Comparison of ENCODE assay signal across 24 cellular contexts in genomic region chr9:129184743-129185142, GRCh38. TPM values are rescaled to one million over a fixed set of nuclear protein-coding genes. Genes with fewer than 3 reads are reported as not detected.
DNase-seq lines count a peak whose midpoint lies in the region; ATAC-seq and TF ChIP-seq lines count a peak whose summit lies in the region.
"Had no signal": no experiment of that assay in that cellular context is flagged by ENCODE, and none has a peak within 500 bp of the region (broad histone marks: within the 10 kb centered on the region; RNA-seq: fewer than 3 reads in every experiment).

No MANE protein-coding gene starts in this region.

- H2AFZ ChIP-seq in neural progenitor cell (replicated peaks), result no peak overlapping the region

- ATAC-seq in HG03571 (IDR thresholded peaks at IDR 0.05; ENCODE audit: unreplicated experiment) (no peak), GM18502 (IDR thresholded peaks at IDR 0.05; ENCODE audit: poor library complexity, unreplicated experiment) (no peak)
- ATAC-seq: HepG2, Right ventricle myocardium inferior had no signal

- H3K9ac ChIP-seq in SK-N-MC (ENCODE audit: insufficient read length), result peak overlapping the region; percentile 7
- no peak overlapping the region for H3K9ac ChIP-seq in neural progenitor cell

- peaks cover 22% of the 10 kb centered on the region for H3F3A ChIP-seq in neural progenitor cell (ENCODE audit: low read depth)

- no peak overlapping the region for H3K4me2 ChIP-seq in neural progenitor cell

- peaks cover 13% of the 10 kb centered on the region for H3K9me3 Mint-ChIP-seq in glutamatergic neuron (ENCODE audit: unreplicated experiment)
- no peaks in the 10 kb centered on the region for H3K9me3 Mint-ChIP-seq in neural progenitor cell
- H3K9me3 Mint-ChIP-seq: CD4-positive, CD25-positive, alpha-beta regulatory T cell had no signal

- H3K27ac Mint-ChIP-seq in glutamatergic neuron (ENCODE audit: unreplicated experiment), result peak overlapping the region; percentile 38
- H3K27ac Mint-ChIP-seq in neural progenitor cell, result peak overlapping the region; percentile 67
- H3K27ac Mint-ChIP-seq: CD4-positive, CD25-positive, alpha-beta regulatory T cell had no signal

- DNase-seq in GM12865 (ENCODE audit: low read depth) (peak; percentile 70), SK-N-MC (ENCODE audit: low read depth, low spot score) (no peak), glutamatergic neuron (no peak), neural progenitor cell (ENCODE audit: low spot score) (no peak), caudate nucleus (lab: John Stamatoyannopoulos, UW) (no peak)
- no peak for DNase-seq in activated CD8-positive, alpha-beta memory T cell treated with anti-CD3 and anti-CD28 coated beads, Interleukin-2, amount 50 U/mL, for 4 hours
- DNase-seq: CD4-positive, CD25-positive, alpha-beta regulatory T cell; COR-L47; DMS 273 treated with DMSO at 0.1 percent for 48 hours; DMS79 treated with DMSO at 0.1 percent for 48 hours; H7; KBM-7; NCI-H1092 treated with DMSO at 0.1 percent for 48 hours; NCI-H1436 treated with DMSO at 0.1 percent for 48 hours; NCI-H1930; NCI-H2227 treated with DMSO at 0.1 percent for 48 hours; NCI-H510A treated with DMSO at 0.1 percent for 48 hours; NCI-H748 treated with DMSO at 0.1 percent for 48 hours; OCI-M1 had no signal

- no peaks in the 10 kb centered on the region for H4K20me1 ChIP-seq in neural progenitor cell (ENCODE audit: low read depth)

- H3K36me3 Mint-ChIP-seq in glutamatergic neuron (ENCODE audit: unreplicated experiment), result no peaks in the 10 kb centered on the region
- H3K36me3 Mint-ChIP-seq in neural progenitor cell, result no peaks in the 10 kb centered on the region
- H3K36me3 Mint-ChIP-seq: CD4-positive, CD25-positive, alpha-beta regulatory T cell had no signal

- peaks cover 27% of the 10 kb centered on the region for H3K27me3 ChIP-seq in neural progenitor cell

- H3K27me3 Mint-ChIP-seq in glutamatergic neuron (ENCODE audit: unreplicated experiment), result peaks cover 14% of the 10 kb centered on the region
- H3K27me3 Mint-ChIP-seq in neural progenitor cell (ENCODE audit: insufficient read depth, low read depth), result peaks cover 13% of the 10 kb centered on the region

- TF ChIP-seq CTCF in GM12865 (IDR thresholded peaks at IDR 0.05; ENCODE audit: insufficient read depth, low read depth, low read length, missing control alignments) (no peak), glutamatergic neuron (IDR thresholded peaks at IDR 0.05; ENCODE audit: partially characterized antibody, unreplicated experiment) (no peak), neural progenitor cell (IDR thresholded peaks at IDR 0.05) (no peak)

- H3K27ac ChIP-seq in SK-N-MC, result peak overlapping the region; percentile 12
- no peak overlapping the region for H3K27ac ChIP-seq in neural progenitor cell
- H3K27ac ChIP-seq in caudate nucleus (ENCODE audit: low read depth, low read length), result no peak overlapping the region
- H3K27ac ChIP-seq: HL-60 had no signal

- H3K4me3 Mint-ChIP-seq in glutamatergic neuron (ENCODE audit: unreplicated experiment) (no peak overlapping the region), neural progenitor cell (peak overlapping the region; percentile 39)
- H3K4me3 Mint-ChIP-seq: CD4-positive, CD25-positive, alpha-beta regulatory T cell had no signal

- H3K9me3 ChIP-seq in SK-N-MC (ENCODE audit: low read depth, low read length), result no peaks in the 10 kb centered on the region
- H3K9me3 ChIP-seq in neural progenitor cell (ENCODE audit: low read depth), result no peaks in the 10 kb centered on the region

- no peak overlapping the region for H3K4me3 ChIP-seq in GM12865 (ENCODE audit: low read depth, low read length)
- H3K4me3 ChIP-seq in SK-N-MC, result no peak overlapping the region
- no peak overlapping the region for H3K4me3 ChIP-seq in neural progenitor cell

- H3K36me3 ChIP-seq in SK-N-MC (ENCODE audit: insufficient read depth, low read length) (no peaks in the 10 kb centered on the region), neural progenitor cell (no peaks in the 10 kb centered on the region)

- H3K4me1 Mint-ChIP-seq in glutamatergic neuron (ENCODE audit: low read depth, unreplicated experiment) (peaks cover 28% of the 10 kb centered on the region), neural progenitor cell (peaks cover 46% of the 10 kb centered on the region)

- no peaks in the 10 kb centered on the region for H3K79me2 ChIP-seq in neural progenitor cell (ENCODE audit: low read depth)

- H3K4me1 ChIP-seq in neural progenitor cell, result peaks cover 22% of the 10 kb centered on the region

RNA-seq across cellular contexts. Expression of gene IER5L, which starts 6.7 kb away (rescaled TPM):
- total RNA-seq in glutamatergic neuron (ENCODE audit: unreplicated experiment), result 36.0 TPM
- total RNA-seq in neural progenitor cell (ENCODE audit: low replicate concordance), result 12.2 and 32.7 TPM in 2 replicates
